In genomic region chr7:6221340-6222319, GRCh38 we compare ENCODE assay signal across 1 cellular context.
A peak's percentile ranks its signal among the peaks of the same experiment; 100 is the strongest.
TF ChIP-seq lines count a peak whose summit lies in the region.

No MANE protein-coding gene starts in this region.

TF ChIP-seq in K562, 482 proteins besides CTCF, POLR2A, EP300 and RAD21 (continued from another document and continues in another):
- TF ChIP-seq PATZ1 (CRISPR knock-in tag; IDR thresholded peaks at IDR 0.05; ENCODE audit: borderline replicate concordance) (no peak), ZBTB33 (CRISPR knock-in tag; IDR thresholded peaks at IDR 0.05) (no peak), ZNF586 (CRISPR knock-in tag; conservative IDR thresholded peaks at IDR 0.05) (no peak), L3MBTL2 (IDR thresholded peaks at IDR 0.05) (no peak), PRMT5 (CRISPR knock-in tag; IDR thresholded peaks at IDR 0.05) (no peak), SFPQ (IDR thresholded peaks at IDR 0.05; ENCODE audit: low read depth, low read length) (no peak), NUFIP1 (IDR thresholded peaks at IDR 0.05; ENCODE audit: partially characterized antibody) (no peak), BRF1 (IDR thresholded peaks at IDR 0.05; ENCODE audit: borderline replicate concordance, extremely low read depth, insufficient read length) (no peak), ASH1L (IDR thresholded peaks at IDR 0.05; ENCODE audit: borderline replicate concordance, low read depth, partially characterized antibody) (no peak), VEZF1 (CRISPR knock-in tag; IDR thresholded peaks at IDR 0.05) (peak; percentile 62; the same call in 1 of the 2 replicates), RBM39 (optimal IDR thresholded peaks at IDR 0.05; ENCODE audit: low read depth, low read length) (no peak), NFRKB (IDR thresholded peaks at IDR 0.05; ENCODE audit: low read depth) (no peak), TRIM25 (IDR thresholded peaks at IDR 0.05; ENCODE audit: borderline replicate concordance) (no peak), STAG1 (CRISPR knock-in tag; IDR thresholded peaks at IDR 0.05; ENCODE audit: borderline replicate concordance) (no peak), SOX6 (IDR thresholded peaks at IDR 0.05) (peak; percentile 93), ADNP (tag; IDR thresholded peaks at IDR 0.05) (no peak), ZNF212 (CRISPR knock-in tag; IDR thresholded peaks at IDR 0.05) (no peak), CTBP1 (IDR thresholded peaks at IDR 0.05; ENCODE audit: borderline replicate concordance) (peak; percentile 90), MLX (CRISPR knock-in tag; conservative IDR thresholded peaks at IDR 0.05) (no peak), EZH2 (IDR thresholded peaks at IDR 0.05; ENCODE audit: borderline replicate concordance, low read depth, low read length) (no peak), SAFB2 (IDR thresholded peaks at IDR 0.05; ENCODE audit: borderline replicate concordance, low read depth, low read length, severe bottlenecking) (no peak), HLTF (IDR thresholded peaks at IDR 0.05) (no peak), ZNF764 (CRISPR knock-in tag; IDR thresholded peaks at IDR 0.05; ENCODE audit: low read depth) (no peak), MLLT1 (IDR thresholded peaks at IDR 0.05) (0 out of 4 replicates have a peak, but pooled peaks of 1 of the 2 experiments have one; percentile 27), TAF1 (IDR thresholded peaks at IDR 0.05; ENCODE audit: control insufficient read depth, extremely low read depth, insufficient read depth, low read length, severe bottlenecking) (no peak), SNRNP70 (optimal IDR thresholded peaks at IDR 0.05; ENCODE audit: low read depth, low read length) (no peak), CBX1 (IDR thresholded peaks at IDR 0.05; ENCODE audit: low read depth) (no peak), ETV6 (IDR thresholded peaks at IDR 0.05; ENCODE audit: borderline replicate concordance in 1 of 2, low read depth in 2 of 2, low read length in 1 of 2) (no peak), ETV6 (CRISPR knock-in tag; IDR thresholded peaks at IDR 0.05; ENCODE audit: borderline replicate concordance) (no peak), BRCA1 (IDR thresholded peaks at IDR 0.05) (no peak), BRCA1 (CRISPR knock-in tag; IDR thresholded peaks at IDR 0.05) (no peak), NRF1 (conservative IDR thresholded peaks at IDR 0.05 in 1 of 2, IDR thresholded peaks at IDR 0.05 in 1 of 2) (no peak), ZBTB1 (CRISPR knock-in tag; IDR thresholded peaks at IDR 0.05; ENCODE audit: borderline replicate concordance, low read depth) (no peak), POLR3A (IDR thresholded peaks at IDR 0.05; ENCODE audit: borderline replicate concordance, extremely low read depth, insufficient read depth, insufficient read length) (no peak), DDX20 (tag; IDR thresholded peaks at IDR 0.05; ENCODE audit: low read depth) (no peak), RBM34 (IDR thresholded peaks at IDR 0.05; ENCODE audit: borderline replicate concordance, insufficient read depth, low read length) (no peak), SP2 (IDR thresholded peaks at IDR 0.05; ENCODE audit: extremely low read depth, low read depth, low read length, poor library complexity, severe bottlenecking) (no peak), NR2C1 (IDR thresholded peaks at IDR 0.05) (no peak), NR2C1 (tag; IDR thresholded peaks at IDR 0.05) (no peak; the same call in 1 of the 2 replicates), ZNF76 (CRISPR knock-in tag; IDR thresholded peaks at IDR 0.05; ENCODE audit: borderline replicate concordance) (no peak), SPI1 (IDR thresholded peaks at IDR 0.05; ENCODE audit: borderline replicate concordance, low read depth, low read length) (no peak), SRF (CRISPR knock-in tag; IDR thresholded peaks at IDR 0.05) (no peak), ZFP91 (CRISPR knock-in tag; IDR thresholded peaks at IDR 0.05) (no peak), IRF9 (tag; IDR thresholded peaks at IDR 0.05) (no peak), E2F5 (CRISPR knock-in tag; IDR thresholded peaks at IDR 0.05) (no peak), CBX8 (IDR thresholded peaks at IDR 0.05; ENCODE audit: borderline replicate concordance, extremely low read depth, low read depth, low read length, poor library complexity, severe bottlenecking) (no peak), ZZZ3 (IDR thresholded peaks at IDR 0.05) (no peak), KLF10 (CRISPR knock-in tag; IDR thresholded peaks at IDR 0.05) (0 out of 2 replicates have a peak, but pooled peaks have one; percentile 41), ZNF140 (CRISPR knock-in tag; IDR thresholded peaks at IDR 0.05) (no peak), KLF13 (tag; IDR thresholded peaks at IDR 0.05; ENCODE audit: borderline replicate concordance, low read depth) (no peak), ZNF740 (CRISPR knock-in tag; IDR thresholded peaks at IDR 0.05) (no peak), ZNF740 (tag; IDR thresholded peaks at IDR 0.05) (no peak), ZEB2 (IDR thresholded peaks at IDR 0.05) (peak; percentile 75; the same call in 1 of the 2 replicates), SETDB1 (IDR thresholded peaks at IDR 0.05; ENCODE audit: low read length) (no peak)
